10 cellular contexts compared by ENCODE assay signal in the genomic region with DNA sequence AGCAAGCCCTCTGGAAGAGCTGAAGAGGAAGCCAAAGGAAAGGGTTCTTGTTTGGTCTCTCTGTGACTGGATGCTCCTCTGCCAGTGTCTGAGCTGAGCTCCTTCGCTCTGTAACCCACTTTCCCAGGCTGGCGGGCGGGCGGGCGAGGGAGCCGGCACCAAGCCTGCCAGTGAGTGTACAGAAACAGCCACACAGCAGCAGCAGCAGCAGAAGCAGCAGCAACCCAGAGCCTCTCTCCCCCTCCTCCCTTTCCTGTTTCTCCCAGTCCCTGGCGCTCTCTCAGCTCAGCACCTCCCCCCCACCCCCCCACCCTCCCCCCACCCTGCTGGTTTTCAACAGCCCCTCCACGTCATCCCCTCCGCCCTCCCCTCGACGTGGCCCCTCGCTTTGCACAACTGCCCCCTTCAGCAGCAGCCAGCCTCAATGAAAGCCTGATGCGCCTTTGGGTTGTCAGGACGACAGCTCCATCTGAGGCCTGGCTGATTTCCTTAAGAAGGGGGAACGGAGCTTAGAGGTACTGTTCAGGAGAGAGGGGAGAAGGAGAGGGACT. TPM values are rescaled to one million over a fixed set of nuclear protein-coding genes. Genes with fewer than 3 reads are reported as not detected.
DNase-seq lines count a peak whose midpoint lies in the region; ATAC-seq, FAIRE-seq and TF ChIP-seq lines count a peak whose summit lies in the region.
"Had no signal": no experiment of that assay in that cellular context is flagged by ENCODE, and none has a peak within 500 bp of the region (broad histone marks: within the 10 kb centered on the region; RNA-seq: fewer than 3 reads in every experiment).

A gene (minus strand): TSS at position 197 of the 551 bp plus-strand sequence.

- BruUV-seq in PC-3 (replicated peaks; lab: Mats Ljungman, UMichigan): no TSS peak

- CTCF ChIA-PET in PC-3 (lab: Charles Lee): no interaction called here

- H2AFZ ChIP-seq in PC-3 (ENCODE audit: low read length): peak within 1 kb of the TSS; percentile 26; the same call in 1 of the 2 replicates

- WGBS in pancreas, 2 donors: 2 to 12% methylated on average over 14 to 15 of the region's 15 CpGs

- peak; percentile 77 for DNase-seq in Daoy (ENCODE audit: low read depth)
- DNase-seq in PC-3: no peak
- DNase-seq in glutamatergic neuron: peak; percentile 68
- DNase-seq in pancreas: peak in 2 of 6 donors; percentile 44 to 56
- DNase-seq in GM19240 (ENCODE audit: insufficient read length, low spot score): no peak
- no peak for DNase-seq in T-helper 2 cell treated with Interferon-gamma antibody and Interleukin-4, amounts not matched to agents 5 μg/mL and 100 μg/mL, for 36 hours (ENCODE audit: low spot score)
- DNase-seq: tibial artery had no signal

- H3K4me3 ChIP-seq in PC-3 (ENCODE audit: low read length) (peak within 1 kb of the TSS; percentile 32; the same call in 1 of the 2 replicates), pancreas (peak within 1 kb of the TSS in 1 of 4 donors; percentile 14)

- H3K27me3 Mint-ChIP-seq in glutamatergic neuron (ENCODE audit: unreplicated experiment): peaks cover 5% of the 10 kb centered on the region
- H3K27me3 Mint-ChIP-seq in T-helper 2 cell treated with Interferon-gamma antibody and Interleukin-4, amounts not matched to agents 5 μg/mL and 100 μg/mL, for 36 hours (ENCODE audit: low read depth): peaks cover 8% of the 10 kb centered on the region

- no peaks in the 10 kb centered on the region for H3K36me3 ChIP-seq in PC-3 (ENCODE audit: low read depth, low read length)
- H3K36me3 ChIP-seq in pancreas: no peaks in the 10 kb centered on the region
- H3K36me3 ChIP-seq: tibial artery had no signal

- H3K4me3 Mint-ChIP-seq in glutamatergic neuron (ENCODE audit: unreplicated experiment): peak within 1 kb of the TSS; percentile 94
- H3K4me3 Mint-ChIP-seq in T-helper 2 cell treated with Interferon-gamma antibody and Interleukin-4, amounts not matched to agents 5 μg/mL and 100 μg/mL, for 36 hours: no peak within 1 kb of the TSS

- peaks cover 23% of the 10 kb centered on the region for H3K4me1 Mint-ChIP-seq in glutamatergic neuron (ENCODE audit: low read depth, unreplicated experiment)
- H3K4me1 Mint-ChIP-seq in T-helper 2 cell treated with Interferon-gamma antibody and Interleukin-4, amounts not matched to agents 5 μg/mL and 100 μg/mL, for 36 hours (ENCODE audit: low read depth): no peaks in the 10 kb centered on the region

- intact Hi-C loops in PC-3 (cut with micrococcal nuclease) (no loop called here), pancreas (cut with DNase I) (no loop called here)

- H3K4me2 ChIP-seq in PC-3 (ENCODE audit: low read length): peak within 1 kb of the TSS; percentile 58

- H3K9ac ChIP-seq in PC-3 (ENCODE audit: low read length): no peak within 1 kb of the TSS

- H3K36me3 Mint-ChIP-seq in glutamatergic neuron (ENCODE audit: unreplicated experiment): no peaks in the 10 kb centered on the region
- no peaks in the 10 kb centered on the region for H3K36me3 Mint-ChIP-seq in T-helper 2 cell treated with Interferon-gamma antibody and Interleukin-4, amounts not matched to agents 5 μg/mL and 100 μg/mL, for 36 hours (ENCODE audit: low read depth)

- no peaks in the 10 kb centered on the region for H3K9me3 Mint-ChIP-seq in glutamatergic neuron (ENCODE audit: unreplicated experiment)
- no peaks in the 10 kb centered on the region for H3K9me3 Mint-ChIP-seq in T-helper 2 cell treated with Interferon-gamma antibody and Interleukin-4, amounts not matched to agents 5 μg/mL and 100 μg/mL, for 36 hours

- no peak for TF ChIP-seq CTCF in PC-3 (conservative IDR thresholded peaks at IDR 0.05; ENCODE audit: low read depth, low read length)
- TF ChIP-seq CTCF in glutamatergic neuron (IDR thresholded peaks at IDR 0.05; ENCODE audit: partially characterized antibody, unreplicated experiment): no peak
- TF ChIP-seq CTCF in pancreas (IDR thresholded peaks at IDR 0.05): no peak

- H3K27ac Mint-ChIP-seq in glutamatergic neuron (ENCODE audit: unreplicated experiment): peak within 1 kb of the TSS; percentile 69
- H3K27ac Mint-ChIP-seq in T-helper 2 cell treated with Interferon-gamma antibody and Interleukin-4, amounts not matched to agents 5 μg/mL and 100 μg/mL, for 36 hours: no peak within 1 kb of the TSS

- H4K20me1 ChIP-seq in PC-3 (ENCODE audit: low read length): no peaks in the 10 kb centered on the region

- H3K27me3 ChIP-seq in PC-3 (ENCODE audit: low read length) (peaks cover 26% of the 10 kb centered on the region; the same call in 1 of the 2 replicates), pancreas (peaks cover 0 to 6% (median 0%) of the 10 kb centered on the region in 4 donors)

- no peaks in the 10 kb centered on the region for H3K9me2 ChIP-seq in PC-3 (replicated peaks; ENCODE audit: low read length)

- ATAC-seq in PC-3 (peak; percentile 20; the same call in 1 of the 2 replicates), pancreas (peak in 3 of 4 donors; percentile 46 to 69 (median 60)), GM18909 (IDR thresholded peaks at IDR 0.05; ENCODE audit: poor library complexity, unreplicated experiment) (no peak), GM18511 (IDR thresholded peaks at IDR 0.05; ENCODE audit: unreplicated experiment) (no peak)

- H3K4me1 ChIP-seq in PC-3 (ENCODE audit: insufficient read depth, low read length) (peaks cover 4% of the 10 kb centered on the region; the same call in 1 of the 2 replicates), pancreas (no peaks in the 10 kb centered on the region)

- POLR2A ChIA-PET in PC-3 (lab: Charles Lee; ENCODE audit: unreplicated experiment): interaction anchor here (0.6 kb wide), 1 partner anchor 12 kb away, joined by 16 read pairs; no protein-coding TSS in a partner anchor

- no peaks in the 10 kb centered on the region for H3K9me3 ChIP-seq in PC-3 (ENCODE audit: low read length)
- H3K9me3 ChIP-seq in pancreas: no peaks in the 10 kb centered on the region
- H3K9me3 ChIP-seq: tibial artery had no signal

- no peaks in the 10 kb centered on the region for H3F3A ChIP-seq in PC-3 (ENCODE audit: low read length, unreplicated experiment)

- FAIRE-seq in pancreas (lab: Jason Lieb, UNC): no peak
- FAIRE-seq: endothelial cell of umbilical vein had no signal

- H3K27ac ChIP-seq in PC-3 (ENCODE audit: low read length) (no peak within 1 kb of the TSS), pancreas (no peak within 1 kb of the TSS)
- H3K27ac ChIP-seq: tibial artery had no signal

- H3K79me2 ChIP-seq in PC-3 (ENCODE audit: low read length): no peaks in the 10 kb centered on the region

RNA-seq across cellular contexts. Expression of the gene that starts here (rescaled TPM):
- 7.1 and 17.6 TPM in 2 replicates for total RNA-seq in Daoy (2014; rRNA removed; shearing (Covaris generic))
- total RNA-seq in PC-3 (2014; rRNA removed) (0.15 TPM in 1 of 2 replicates, not detected in the other), glutamatergic neuron (ENCODE audit: unreplicated experiment) (67.1 TPM), pancreas (1 to 10 TPM in 4 of 6 donors, under 1 TPM in 2; 0.51 to 5.5 (median 1.7) TPM)
- polyA plus RNA-seq in pancreas: 1 to 10 TPM in 1 of 2 donors, under 1 TPM in 1; 0.80 to 1.7 TPM
- total RNA-seq: endothelial cell of umbilical vein had no signal
- polyA plus RNA-seq: endothelial cell of umbilical vein had no signal

Comparison
In these comparisons a context has a peak if more than half of its experiments do, and no peak if none do; other contexts are left out.
1. Peak in ATAC-seq, H3K4me3 ChIP-seq and H3K4me2 ChIP-seq in PC-3; RNA of the gene not detected or under 1 TPM.
2. DNase-seq: peak in Daoy (single experiment) and glutamatergic neuron (single experiment); none in PC-3 (single experiment), GM19240 (single experiment) and T-helper 2 cell treated with Interferon-gamma antibody and Interleukin-4, amounts not matched to agents 5 μg/mL and 100 μg/mL, for 36 hours (single experiment).
3. ATAC-seq: peak in pancreas (3 of 4); none in GM18909 (single experiment) and GM18511 (single experiment).